8 cellular contexts compared by ENCODE assay signal in the genomic region with DNA sequence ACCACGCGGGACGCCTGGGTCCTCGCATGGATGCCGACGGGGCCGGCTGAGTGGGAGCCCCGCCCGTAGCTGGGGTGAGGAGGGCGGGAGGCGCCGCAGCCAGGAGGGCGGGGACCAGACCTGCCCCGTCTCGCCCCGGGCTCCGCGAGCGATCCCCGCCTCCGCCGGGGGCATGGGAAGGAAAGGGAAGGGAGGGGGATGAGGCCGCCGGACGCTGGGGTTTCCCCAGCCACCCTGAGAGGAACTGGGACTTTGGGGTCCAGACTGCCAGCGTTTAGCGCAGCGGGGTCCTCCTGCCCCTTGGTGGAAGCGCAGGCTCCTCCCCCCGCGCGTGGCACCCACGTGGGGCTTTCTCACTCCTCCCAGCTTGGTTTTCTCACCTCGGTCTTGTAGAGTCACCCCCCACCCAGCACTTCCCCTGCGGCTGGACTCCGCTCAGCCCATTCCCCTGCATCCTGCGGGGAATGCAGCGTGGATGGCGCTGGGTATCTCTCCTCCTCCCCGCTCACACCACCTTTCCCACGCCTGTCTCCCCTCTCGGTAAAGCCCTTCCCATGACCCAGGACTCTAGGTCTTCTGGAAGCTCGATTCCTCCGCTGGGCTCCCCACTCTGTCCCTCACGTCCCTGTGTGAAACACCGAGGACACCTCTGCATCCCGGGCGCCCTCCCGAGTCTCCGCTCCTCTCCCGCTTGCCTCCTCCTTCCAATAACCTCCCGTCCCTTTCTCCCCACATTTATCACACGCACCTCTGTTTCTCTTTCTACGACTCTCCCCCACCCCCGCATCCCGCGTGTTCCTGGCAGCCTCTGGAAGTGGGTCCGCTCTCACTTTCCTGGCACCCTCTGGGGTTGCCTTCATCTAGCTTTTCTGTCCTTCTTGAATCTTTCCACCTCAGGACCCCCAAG. TPM values are rescaled to one million over a fixed set of nuclear protein-coding genes. Genes with fewer than 3 reads are reported as not detected.
DNase-seq lines count a peak whose midpoint lies in the region; ATAC-seq, FAIRE-seq and TF ChIP-seq lines count a peak whose summit lies in the region.

No MANE protein-coding gene starts in this region.

- H3K9ac ChIP-seq in iPS-15b (ENCODE audit: low read depth, low read length) = no peak overlapping the region

- ATAC-seq in HG03442 (IDR thresholded peaks at IDR 0.05; ENCODE audit: unreplicated experiment) = peak; percentile 26

- no peak for FAIRE-seq in small intestine (lab: Jason Lieb, UNC)

- no peaks in the 10 kb centered on the region for H3K36me3 ChIP-seq in iPS-15b (ENCODE audit: control insufficient read depth, insufficient read depth, low read length)
- no peaks in the 10 kb centered on the region for H3K36me3 ChIP-seq in small intestine (ENCODE audit: control insufficient read depth in 2 of 2, insufficient read depth in 2 of 2, low read length in 2 of 2)

- peak; percentile 64 for DNase-seq in 8988T
- peak; percentile 88 for DNase-seq in T-helper 22 cell (ENCODE audit: low read depth)
- DNase-seq in amygdala (lab: John Stamatoyannopoulos, UW) = peak in 30 of 56 donors; percentile 12 to 64 (median 24)
- DNase-seq in small intestine = peak; percentile 57
- no peak for DNase-seq in occipital lobe (lab: John Stamatoyannopoulos, UW)

- 0 to 1% (median 1%) methylated on average over 47 to 58 of the region's 58 CpGs for WGBS in small intestine, 3 donors

- H3K4me3 ChIP-seq in iPS-15b (ENCODE audit: low read depth, low read length) = peak overlapping the region; percentile 52
- H3K4me3 ChIP-seq in small intestine (ENCODE audit: low read depth in 1 of 2, low read length in 2 of 2) = peak overlapping the region; percentile 69

- H3K9me3 ChIP-seq in iPS-15b (ENCODE audit: control insufficient read depth, insufficient read depth, low read length) (no peaks in the 10 kb centered on the region), small intestine (ENCODE audit: control insufficient read depth, low read depth) (no peaks in the 10 kb centered on the region)

- TF ChIP-seq POLR2A in GM18526 (IDR thresholded peaks at IDR 0.05; ENCODE audit: extremely low read depth, insufficient read length) = peak; percentile 45

- H3K4me1 ChIP-seq in iPS-15b (ENCODE audit: control insufficient read depth, insufficient read depth, low read length) = peaks cover 3% of the 10 kb centered on the region
- peaks cover 0 to 2% of the 10 kb centered on the region in 2 donors for H3K4me1 ChIP-seq in small intestine (ENCODE audit: control insufficient read depth in 2 of 2, insufficient read depth in 1 of 2, low read depth in 1 of 2, low read length in 1 of 2)

- peak overlapping the region in 1 of 2 donors; percentile 39 for H3K27ac ChIP-seq in small intestine (ENCODE audit: low read depth in 1 of 2, low read length in 1 of 2)

- H3K27me3 ChIP-seq in iPS-15b (ENCODE audit: control insufficient read depth, insufficient read depth, low read length) (peaks cover 19% of the 10 kb centered on the region), small intestine (ENCODE audit: control insufficient read depth in 2 of 2, insufficient read depth in 2 of 2, low read length in 2 of 2) (no peaks in the 10 kb centered on the region)

RNA-seq across cellular contexts. Expression of a gene that starts 2.1 kb away (rescaled TPM):
- polyA plus RNA-seq in small intestine = 10 to 100 TPM in 1 of 3 donors, 1 to 10 TPM in 2; 1.1 to 18.8 (median 7.3) TPM
- 0.94 TPM for total RNA-seq in occipital lobe

RNA-seq across cellular contexts. Expression of a gene that starts 12.4 kb away (rescaled TPM):
- polyA plus RNA-seq in small intestine = 1 to 10 TPM; 4.7 to 9.8 (median 6.5) TPM
- 5.3 TPM for total RNA-seq in occipital lobe

RNA-seq across cellular contexts. Expression of a gene that starts 24.7 kb away (rescaled TPM):
- 1 to 10 TPM; 1.3 to 7.9 (median 2.4) TPM for polyA plus RNA-seq in small intestine
- total RNA-seq in occipital lobe = 9.4 TPM

RNA-seq across cellular contexts. Expression of a gene that starts 41.6 kb away (rescaled TPM):
- polyA plus RNA-seq in small intestine = 10 to 100 TPM; 11.1 to 18.0 (median 11.6) TPM
- total RNA-seq in occipital lobe = 6.4 TPM

RNA-seq across cellular contexts. Expression of a gene that starts 45.6 kb away (rescaled TPM):
- polyA plus RNA-seq in small intestine = 10 to 100 TPM in 2 of 3 donors, 1 to 10 TPM in 1; 9.4 to 36.4 (median 16.5) TPM
- total RNA-seq in occipital lobe = 14.8 TPM
